9 cellular contexts compared by ENCODE assay signal in the genomic region with DNA sequence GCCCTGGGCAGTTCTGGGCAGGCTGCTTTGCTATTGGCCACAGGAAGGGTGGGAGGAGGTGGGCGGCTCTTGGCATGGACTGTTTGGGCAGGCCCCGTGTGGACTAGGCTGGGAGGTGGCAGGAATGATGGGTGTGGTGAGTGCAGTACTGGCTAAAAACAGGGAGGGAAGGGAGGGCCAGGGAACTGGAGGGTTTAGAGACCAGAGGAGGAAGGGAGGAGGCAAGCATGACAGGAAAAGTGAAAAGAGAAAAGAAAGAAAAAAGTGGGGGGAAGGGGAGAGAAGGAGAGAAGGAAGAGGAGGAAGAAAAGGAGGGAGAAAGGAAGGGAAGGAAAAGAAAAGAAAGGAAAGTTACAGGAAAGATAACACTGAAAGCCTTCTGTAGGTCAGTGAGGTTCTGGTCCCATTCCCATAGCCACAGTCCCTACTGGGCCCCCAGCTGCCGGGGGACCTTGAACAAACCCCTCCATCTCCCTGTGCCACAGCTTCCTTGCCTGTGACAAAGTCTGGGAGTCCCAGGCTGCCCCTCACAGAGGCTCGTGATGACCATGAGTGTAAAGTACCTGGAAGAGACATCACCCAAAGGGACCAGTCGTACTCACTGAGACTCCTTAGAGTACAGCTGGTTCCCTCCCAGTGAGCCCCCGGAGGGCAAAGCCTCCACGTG. TPM values are rescaled to one million over a fixed set of nuclear protein-coding genes. Genes with fewer than 3 reads are reported as not detected.
DNase-seq lines count a peak whose midpoint lies in the region; ATAC-seq and TF ChIP-seq lines count a peak whose summit lies in the region.
"Had no signal": no experiment of that assay in that cellular context is flagged by ENCODE, and none has a peak within 500 bp of the region (broad histone marks: within the 10 kb centered on the region; RNA-seq: fewer than 3 reads in every experiment).

No MANE protein-coding gene starts in this region.

- POLR2A ChIA-PET in naive thymus-derived CD8-positive, alpha-beta T cell (lab: Charles Lee): no interaction called here

- 48% methylated on average over 7 of the region's 7 CpGs for WGBS in HUES64
- WGBS in endodermal cell (ENCODE audit: insufficient coverage in 1 of 2, insufficient read length in 1 of 2), 2 experiments: 54 to 56% methylated on average over 7 of the region's 7 CpGs

- TF ChIP-seq CTCF in endodermal cell (conservative IDR thresholded peaks at IDR 0.05): no peak

- H3K4me1 ChIP-seq in HUES64 (ENCODE audit: insufficient read depth, low read length): peaks cover 7% of the 10 kb centered on the region; the same call in 1 of the 2 replicates
- no peaks in the 10 kb centered on the region for H3K4me1 ChIP-seq in endodermal cell (ENCODE audit: control insufficient read depth, insufficient read depth, low read length)

- DNase-seq in CD1c-positive myeloid dendritic cell (ENCODE audit: extremely low spot score) (peak; percentile 1), endodermal cell (peak; percentile 62), hippocampal formation (lab: John Stamatoyannopoulos, UW) (no peak), iPS-NIHi7 (ENCODE audit: extremely low spot score) (no peak)
- no peak for DNase-seq in naive thymus-derived CD8-positive, alpha-beta T cell

- H3K9ac ChIP-seq in HUES64 (ENCODE audit: low read depth, low read length): no peak overlapping the region
- H3K9ac ChIP-seq in endodermal cell (ENCODE audit: extremely low read depth, low read length, poor library complexity, severe bottlenecking): no peak overlapping the region

- no peaks in the 10 kb centered on the region for H3K36me3 Mint-ChIP-seq in endodermal cell (ENCODE audit: low read depth)
- H3K36me3 Mint-ChIP-seq in naive thymus-derived CD8-positive, alpha-beta T cell: no peaks in the 10 kb centered on the region

- no peaks in the 10 kb centered on the region for H3K9me3 Mint-ChIP-seq in endodermal cell
- H3K9me3 Mint-ChIP-seq in naive thymus-derived CD8-positive, alpha-beta T cell: no peaks in the 10 kb centered on the region

- H3K36me3 ChIP-seq in HUES64 (ENCODE audit: insufficient read depth, low read length): no peaks in the 10 kb centered on the region; the same call in 1 of the 2 replicates
- H3K36me3 ChIP-seq in endodermal cell (ENCODE audit: control insufficient read depth, insufficient read depth, low read length): no peaks in the 10 kb centered on the region
- H3K36me3 ChIP-seq: neutrophil had no signal

- H3K4me3 ChIP-seq in HUES64 (ENCODE audit: low read length) (peak overlapping the region; percentile 85; the same call in 1 of the 2 replicates), endodermal cell (ENCODE audit: low read length) (no peak overlapping the region)

- no peak overlapping the region for H3K27ac Mint-ChIP-seq in endodermal cell
- peak overlapping the region in 3 of 10 donors; percentile 21 to 79 (median 67) for H3K27ac Mint-ChIP-seq in naive thymus-derived CD8-positive, alpha-beta T cell

- H3K27me3 ChIP-seq in HUES64 (ENCODE audit: insufficient read depth, low read length) (peaks cover 59% of the 10 kb centered on the region), endodermal cell (ENCODE audit: control insufficient read depth, insufficient read depth, low read length, poor library complexity, severe bottlenecking) (peaks cover 34% of the 10 kb centered on the region)

- ATAC-seq in naive thymus-derived CD8-positive, alpha-beta T cell: peak in 1 of 2 donors; percentile 7
- ATAC-seq in GM21381 (IDR thresholded peaks at IDR 0.05; ENCODE audit: unreplicated experiment) (no peak), HG02642 (IDR thresholded peaks at IDR 0.05; ENCODE audit: poor library complexity, unreplicated experiment) (no peak)

- no peaks in the 10 kb centered on the region for H3K9me3 ChIP-seq in HUES64 (ENCODE audit: insufficient read depth, low read depth, low read length)
- no peaks in the 10 kb centered on the region for H3K9me3 ChIP-seq in endodermal cell (ENCODE audit: control insufficient read depth, low read length)
- H3K9me3 ChIP-seq: neutrophil had no signal

- H3K27me3 Mint-ChIP-seq in endodermal cell (ENCODE audit: insufficient read depth): peaks cover 45% of the 10 kb centered on the region
- H3K27me3 Mint-ChIP-seq in naive thymus-derived CD8-positive, alpha-beta T cell: peaks cover 25 to 55% (median 39%) of the 10 kb centered on the region in 5 donors

- H3K4me1 Mint-ChIP-seq in endodermal cell: peaks cover 4% of the 10 kb centered on the region
- peaks cover 16 to 35% (median 19%) of the 10 kb centered on the region in 4 donors for H3K4me1 Mint-ChIP-seq in naive thymus-derived CD8-positive, alpha-beta T cell

- peak overlapping the region; percentile 75 for H3K4me3 Mint-ChIP-seq in endodermal cell
- peak overlapping the region; percentile 74 to 84 (median 78) for H3K4me3 Mint-ChIP-seq in naive thymus-derived CD8-positive, alpha-beta T cell

- H3K27ac ChIP-seq in HUES64 (ENCODE audit: low read depth, low read length) (no peak overlapping the region), endodermal cell (ENCODE audit: low read depth, low read length) (no peak overlapping the region)
- H3K27ac ChIP-seq: neutrophil had no signal

RNA-seq across cellular contexts. Expression of a gene that starts 1.1 kb away (rescaled TPM):
- 16.4 TPM for polyA plus RNA-seq in HUES64 (2013, experiment 1 of 2)
- polyA plus RNA-seq in HUES64 (2013, experiment 2 of 2): 21.2 TPM
- total RNA-seq in endodermal cell: 10 to 100 TPM; 12.3 to 21.9 TPM
- 55.9 TPM for polyA plus RNA-seq in endodermal cell (2013, experiment 1 of 2)
- polyA plus RNA-seq in endodermal cell (2013, experiment 2 of 2): 52.1 TPM
- 1 to 10 TPM; 4.3 to 4.6 TPM for total RNA-seq in naive thymus-derived CD8-positive, alpha-beta T cell
- under 1 TPM in 2 of 3 donors, not detected in 1; 0.57 to 0.64 TPM for polyA plus RNA-seq in naive thymus-derived CD8-positive, alpha-beta T cell

Comparison
In these comparisons a context has a peak if more than half of its experiments do, and no peak if none do; other contexts are left out.
1. DNase-seq: peak in CD1c-positive myeloid dendritic cell (single experiment) and endodermal cell (single experiment); none in naive thymus-derived CD8-positive, alpha-beta T cell (0 of 10), hippocampal formation (0 of 2) and iPS-NIHi7 (single experiment).